Comparison of ENCODE assay signal across 25 cellular contexts in the genomic region with DNA sequence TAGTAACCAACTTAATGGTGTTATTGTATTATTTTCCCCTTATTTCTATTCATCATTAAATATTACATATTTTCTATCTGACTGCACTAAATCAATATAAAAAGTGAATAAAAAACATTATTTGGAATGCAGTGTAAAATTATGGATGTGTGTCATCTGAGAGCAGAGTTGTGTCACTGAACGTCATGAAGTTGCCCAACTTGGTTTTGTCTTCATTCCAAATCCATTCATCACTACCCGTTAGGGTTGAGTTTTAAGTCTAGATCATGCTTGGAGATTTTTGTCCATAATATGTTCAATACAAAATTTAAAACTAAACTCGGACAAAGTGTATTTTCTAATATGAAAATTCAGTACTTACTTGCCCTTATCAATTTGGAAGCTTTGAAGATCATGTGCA. TPM values are rescaled to one million over a fixed set of nuclear protein-coding genes. Genes with fewer than 3 reads are reported as not detected.
"Had no signal": no experiment of that assay in that cellular context is flagged by ENCODE, and none has a peak within 500 bp of the region (broad histone marks: within the 10 kb centered on the region; RNA-seq: fewer than 3 reads in every experiment).

No MANE protein-coding gene starts in this region.

- ATAC-seq: left lobe of liver, natural killer cell, sciatic nerve had no signal

- H3K36me3 ChIP-seq: esophagus muscularis mucosa had no signal

- FAIRE-seq: colon, endometrium had no signal

- H3K4me3 Mint-ChIP-seq: natural killer cell, neural crest cell had no signal

- H3K27ac ChIP-seq: epithelial cell of prostate, esophagus muscularis mucosa, skin epidermis had no signal

- DNase-seq: cerebellar nuclear complex; dermis blood vessel endothelial cell; effector CD8-positive, alpha-beta T cell; foreskin melanocyte; head of caudate nucleus; hippocampal formation; islet precursor cell; natural killer cell; posterior cingulate gyrus; stimulated activated CD4-positive, alpha-beta T cell treated with anti-CD3 and anti-CD28 coated beads, Interleukin-12 subunit alpha, Interleukin-12 subunit beta, amount 100 ng/mL, for 4 hours; stimulated activated naive CD4-positive, alpha-beta T cell had no signal

- H3K4me1 ChIP-seq: esophagus muscularis mucosa had no signal

- H3K27me3 ChIP-seq: esophagus muscularis mucosa had no signal

- H3K9me3 Mint-ChIP-seq: natural killer cell had no signal

- H3K4me3 ChIP-seq: esophagus muscularis mucosa, skin epidermis had no signal

- H3K4me1 Mint-ChIP-seq: neural crest cell had no signal

RNA-seq across cellular contexts. Expression of gene KLRF1, which starts 16.1 kb away (rescaled TPM):
- total RNA-seq: dermis blood vessel endothelial cell, left lobe of liver, mucosa of gallbladder, myocyte, neural crest cell, osteocyte had no signal

RNA-seq across cellular contexts. Expression of gene CLEC2B, which starts 25.7 kb away (rescaled TPM):
- total RNA-seq: osteocyte had no signal

RNA-seq across cellular contexts. Expression of gene KLRF2, which starts 37.9 kb away (rescaled TPM):
- total RNA-seq: dermis blood vessel endothelial cell, esophagus muscularis mucosa, left lobe of liver, lower leg skin, mucosa of gallbladder, myocyte, natural killer cell, neural crest cell, osteocyte, pulmonary artery endothelial cell, sciatic nerve, urinary bladder had no signal
- polyA plus RNA-seq: urinary bladder had no signal
